ENCODE assay signal across 31 cellular contexts in the genomic region with DNA sequence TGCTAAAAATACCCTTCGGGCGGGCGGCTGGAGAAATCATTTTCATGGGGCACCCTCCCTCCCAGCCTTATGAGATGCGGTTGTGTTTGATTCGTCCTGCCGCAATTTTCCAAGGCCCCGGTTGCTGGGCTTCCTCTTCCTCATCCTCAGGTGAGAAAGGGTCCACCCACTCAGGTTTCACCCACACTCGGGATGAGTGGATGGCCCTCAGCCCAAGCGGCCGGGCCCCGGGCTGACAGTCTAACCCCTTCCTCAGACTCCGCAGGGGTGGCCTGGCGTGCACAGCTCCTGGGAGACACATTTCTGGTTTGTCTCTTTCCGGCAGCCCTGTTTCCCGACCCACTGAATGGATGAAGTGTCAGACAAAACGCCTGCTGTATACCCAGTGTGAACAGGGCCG.
DNase-seq lines count a peak whose midpoint lies in the region; ATAC-seq and TF ChIP-seq lines count a peak whose summit lies in the region.
"Had no signal": no experiment of that assay in that cellular context is flagged by ENCODE, and none has a peak within 500 bp of the region (broad histone marks: within the 10 kb centered on the region; RNA-seq: fewer than 3 reads in every experiment).

No MANE protein-coding gene starts in this region.

- WGBS in right cardiac atrium, result 77% methylated on average over 17 of the region's 17 CpGs
- no CpG with 5 or more reads among the region's 17 CpGs for WGBS in neuronal stem cell (ENCODE audit: extremely low coverage in 2 of 2, insufficient read length in 2 of 2, insufficient replicate concordance in 1 of 2), 2 donors

- H3K36me3 ChIP-seq in right atrium auricular region (no peaks in the 10 kb centered on the region), neuronal stem cell (replicated peaks in 1 of 2; ENCODE audit: control insufficient read depth in 2 of 2, insufficient read depth in 2 of 2, low read length in 2 of 2) (no peaks in the 10 kb centered on the region)
- H3K36me3 ChIP-seq: BE2C; BLaER1; BLaER1 treated with 17β-estradiol and CSF1 and Interleukin-3, amounts not matched to agents 10 nM and 100 nM had no signal

- no peak overlapping the region for H3K27ac ChIP-seq in right cardiac atrium (ENCODE audit: low read length)
- H3K27ac ChIP-seq in right atrium auricular region, result no peak overlapping the region
- H3K27ac ChIP-seq in neuronal stem cell (replicated peaks; ENCODE audit: low read length), result no peak overlapping the region
- H3K27ac ChIP-seq: 22Rv1; A549; BLaER1; BLaER1 treated with 17β-estradiol and CSF1 and Interleukin-3, amounts not matched to agents 10 nM and 100 nM; C4-2B had no signal

- no peak overlapping the region for H3K18ac ChIP-seq in neuronal stem cell (ENCODE audit: low read length)

- H2BK12ac ChIP-seq in neuronal stem cell (ENCODE audit: low read length), result no peak overlapping the region

- no peaks in the 10 kb centered on the region for H3K79me1 ChIP-seq in neuronal stem cell (ENCODE audit: low read depth, low read length)

- no peak overlapping the region for H3K4me2 ChIP-seq in neuronal stem cell (ENCODE audit: insufficient read depth, low read length, poor library complexity, severe bottlenecking)
- H3K4me2 ChIP-seq: A549; BLaER1; BLaER1 treated with 17β-estradiol and CSF1 and Interleukin-3, amounts not matched to agents 10 nM and 100 nM had no signal

- H3K4me3 ChIP-seq in right cardiac atrium (ENCODE audit: low read length) (no peak overlapping the region), right atrium auricular region (no peak overlapping the region), neuronal stem cell (ENCODE audit: low read length in 2 of 2) (no peak overlapping the region)
- H3K4me3 ChIP-seq: A549; BLaER1; BLaER1 treated with 17β-estradiol and CSF1 and Interleukin-3, amounts not matched to agents 10 nM and 100 nM had no signal

- H4K91ac ChIP-seq in neuronal stem cell (ENCODE audit: low read depth, low read length, poor library complexity), result no peak overlapping the region

- H4K8ac ChIP-seq in neuronal stem cell (ENCODE audit: low read depth, low read length), result no peak overlapping the region

- no peak overlapping the region for H3K9ac ChIP-seq in neuronal stem cell (ENCODE audit: low read depth, low read length, poor library complexity)
- H3K9ac ChIP-seq: BLaER1; BLaER1 treated with 17β-estradiol and CSF1 and Interleukin-3, amounts not matched to agents 10 nM and 100 nM had no signal

- H3K23ac ChIP-seq in neuronal stem cell (ENCODE audit: low read depth, low read length, poor library complexity), result no peak overlapping the region

- H3K4me1 ChIP-seq in right cardiac atrium (ENCODE audit: control insufficient read depth, insufficient read depth, low read length) (no peaks in the 10 kb centered on the region), right atrium auricular region (no peaks in the 10 kb centered on the region), neuronal stem cell (ENCODE audit: control insufficient read depth in 2 of 2, insufficient read depth in 1 of 2, low read depth in 1 of 2, low read length in 2 of 2) (peaks cover 0 to 4% of the 10 kb centered on the region in 2 donors)
- H3K4me1 ChIP-seq: BE2C had no signal

- peak overlapping the region; percentile 85 for H2AK5ac ChIP-seq in neuronal stem cell (ENCODE audit: low read depth, low read length)

- intact Hi-C loops in Right ventricle myocardium inferior (cut with DNase I), result no loop called here
- intact Hi-C loops in left cardiac atrium (cut with DNase I), result no loop called here
- intact Hi-C loops in right cardiac atrium (cut with DNase I), result no loop called here

- H2BK120ac ChIP-seq in neuronal stem cell (ENCODE audit: low read depth, low read length), result no peak overlapping the region

- DNase-seq in Right ventricle myocardium inferior (ENCODE audit: missing footprints) (peak; percentile 43), left cardiac atrium (no peak), right cardiac atrium (peak in 2 of 3 donors; percentile 24 to 28), right atrium auricular region (ENCODE audit: low spot score) (no peak), neuronal stem cell (ENCODE audit: low spot score) (no peak), cortex of kidney (lab: John Stamatoyannopoulos, UW) (no peak)
- DNase-seq: 8988T; ACHN; AML-193; BE2C; C1 segment of cervical spinal cord; Caco-2; Calu3; CD4-positive, alpha-beta memory T cell; CD4-positive, alpha-beta T cell; CD4-positive, CD25-positive, alpha-beta regulatory T cell; CD8-positive, alpha-beta memory T cell; CD8-positive, alpha-beta T cell; COR-L47; DMS 273 treated with DMSO at 0.1 percent for 48 hours; DMS153; DMS53; DMS79; DMS79 treated with DMSO at 0.1 percent for 48 hours; DND-41; EL had no signal

- H3K9me3 ChIP-seq in right cardiac atrium (ENCODE audit: control insufficient read depth, low read length) (no peaks in the 10 kb centered on the region), right atrium auricular region (no peaks in the 10 kb centered on the region), neuronal stem cell (replicated peaks in 1 of 2; ENCODE audit: control insufficient read depth in 2 of 2, insufficient read depth in 1 of 2, low read depth in 1 of 2, low read length in 2 of 2) (peaks cover 0 to 1% of the 10 kb centered on the region in 2 donors)
- H3K9me3 ChIP-seq: A549; BE2C; BLaER1; BLaER1 treated with 17β-estradiol and CSF1 and Interleukin-3, amounts not matched to agents 10 nM and 100 nM; Caco-2 had no signal

- H2BK5ac ChIP-seq in neuronal stem cell (ENCODE audit: low read length), result no peak overlapping the region

- no peak for ATAC-seq in Right ventricle myocardium inferior
- no peak for ATAC-seq in left cardiac atrium
- ATAC-seq in right cardiac atrium, result no peak
- ATAC-seq: A549; CD8-positive, alpha-beta T cell had no signal

- H3K27me3 ChIP-seq in right cardiac atrium (ENCODE audit: control insufficient read depth, insufficient read depth), result no peaks in the 10 kb centered on the region
- no peaks in the 10 kb centered on the region for H3K27me3 ChIP-seq in right atrium auricular region
- H3K27me3 ChIP-seq in neuronal stem cell (ENCODE audit: control insufficient read depth in 3 of 3, insufficient read depth in 3 of 3, low read depth in 1 of 3, low read length in 3 of 3), result peaks cover 0 to 29% (median 0%) of the 10 kb centered on the region in 3 experiments
- H3K27me3 ChIP-seq: BE2C, BLaER1 had no signal

- no peak for TF ChIP-seq CTCF in right atrium auricular region (IDR thresholded peaks at IDR 0.05)

- no peak overlapping the region for H2AFZ ChIP-seq in neuronal stem cell (ENCODE audit: low read length)

- H2BK15ac ChIP-seq in neuronal stem cell (ENCODE audit: low read length), result no peak overlapping the region

- H3K4ac ChIP-seq in neuronal stem cell (ENCODE audit: low read length), result no peak overlapping the region

- no peak overlapping the region for H3K14ac ChIP-seq in neuronal stem cell (ENCODE audit: low read length)

Comparison
In these comparisons a context has a peak if more than half of its experiments do, and no peak if none do; other contexts are left out.
1. DNase-seq: peak in Right ventricle myocardium inferior (single experiment) and right cardiac atrium (2 of 3); none in left cardiac atrium (single experiment), right atrium auricular region (single experiment), neuronal stem cell (single experiment) and cortex of kidney (single experiment).